ENCODE assay signal across 8 cellular contexts in the genomic region with DNA sequence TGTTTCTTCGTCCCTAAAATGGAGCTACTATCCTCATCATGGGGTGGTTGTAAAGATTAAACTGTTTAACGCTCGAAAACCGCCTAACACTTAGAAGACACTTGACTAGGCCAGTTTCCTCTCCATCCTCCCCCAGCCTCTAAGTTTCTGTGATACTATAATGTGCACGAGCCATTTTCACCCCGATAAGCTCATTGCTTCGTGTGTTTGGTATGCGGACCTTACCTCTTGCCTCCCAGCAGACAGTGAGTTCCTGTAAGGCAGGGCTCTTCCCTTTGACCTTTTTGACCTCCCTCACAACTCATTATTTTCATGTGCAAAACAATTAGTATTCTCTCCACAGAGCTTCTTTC. TPM values are rescaled to one million over a fixed set of nuclear protein-coding genes. Genes with fewer than 3 reads are reported as not detected.
DNase-seq lines count a peak whose midpoint lies in the region; ATAC-seq and TF ChIP-seq lines count a peak whose summit lies in the region.

No MANE protein-coding gene starts in this region.

- no peaks in the 10 kb centered on the region for H3K9me3 ChIP-seq in BLaER1

- peaks cover 43% of the 10 kb centered on the region for H3K4me1 ChIP-seq in BLaER1

- H3K27me3 ChIP-seq in BLaER1 = no peaks in the 10 kb centered on the region
- peaks cover 7% of the 10 kb centered on the region; the same call in 1 of the 2 replicates for H3K27me3 ChIP-seq in H7 (ENCODE audit: control insufficient read depth, insufficient read depth, low read length)

- H3K27ac Mint-ChIP-seq in activated B cell treated with CpG ODN at 0.5 μM for 24 hours = peak overlapping the region; percentile 74
- H3K27ac Mint-ChIP-seq in stimulated activated memory B cell treated with anti-CD40 and anti-IgM and Interleukin-4, amounts not matched to agents 10 μg/mL and 1 μg/mL and 100 μg/mL, for 72 hours = peak overlapping the region; percentile 58

- H3K36me3 ChIP-seq in BLaER1 (no peaks in the 10 kb centered on the region), H7 (replicated peaks; ENCODE audit: control insufficient read depth, insufficient read depth, low read length) (no peaks in the 10 kb centered on the region)

- peak overlapping the region; percentile 85 for H3K4me3 Mint-ChIP-seq in activated B cell treated with CpG ODN at 0.5 μM for 24 hours
- H3K4me3 Mint-ChIP-seq in stimulated activated memory B cell treated with anti-CD40 and anti-IgM and Interleukin-4, amounts not matched to agents 10 μg/mL and 1 μg/mL and 100 μg/mL, for 72 hours = peak overlapping the region; percentile 98

- peaks cover 42% of the 10 kb centered on the region for H4K20me1 ChIP-seq in BLaER1

- peaks cover 2% of the 10 kb centered on the region for H3K36me3 Mint-ChIP-seq in activated B cell treated with CpG ODN at 0.5 μM for 24 hours (ENCODE audit: low read depth)
- H3K36me3 Mint-ChIP-seq in stimulated activated memory B cell treated with anti-CD40 and anti-IgM and Interleukin-4, amounts not matched to agents 10 μg/mL and 1 μg/mL and 100 μg/mL, for 72 hours = no peaks in the 10 kb centered on the region

- CTCF ChIA-PET in activated B cell treated with CpG ODN at 0.5 μM for 24 hours (lab: Charles Lee) = interaction anchor here (0.7 kb wide), 1 partner anchor 10 kb away, joined by 3 read pairs; no protein-coding TSS in a partner anchor

- no peak overlapping the region for H3K27ac ChIP-seq in BLaER1

- intact Hi-C loops in activated B cell treated with CpG ODN at 0.5 μM for 24 hours (cut with micrococcal nuclease) = loop anchor here (2.0 to 5.0 kb wide), 5 partner anchors 18 to 1614 kb away; a partner anchor contains a TSS

- ATAC-seq in activated B cell treated with CpG ODN at 0.5 μM for 24 hours (ENCODE audit: low read depth) = peak; percentile 1
- ATAC-seq in stimulated activated memory B cell treated with anti-CD40 and anti-IgM and Interleukin-4, amounts not matched to agents 10 μg/mL and 1 μg/mL and 100 μg/mL, for 72 hours = peak; percentile 2
- no peak for ATAC-seq in HG02885 (IDR thresholded peaks at IDR 0.05; ENCODE audit: poor library complexity, unreplicated experiment)

- peak overlapping the region; percentile 77 for H3K4me2 ChIP-seq in BLaER1

- no peak for TF ChIP-seq CTCF in activated B cell treated with CpG ODN at 0.5 μM for 24 hours (IDR thresholded peaks at IDR 0.05)

- no peaks in the 10 kb centered on the region for H3K9me3 Mint-ChIP-seq in activated B cell treated with CpG ODN at 0.5 μM for 24 hours
- H3K9me3 Mint-ChIP-seq in stimulated activated memory B cell treated with anti-CD40 and anti-IgM and Interleukin-4, amounts not matched to agents 10 μg/mL and 1 μg/mL and 100 μg/mL, for 72 hours = no peaks in the 10 kb centered on the region

- peaks cover 40% of the 10 kb centered on the region for H3K4me1 Mint-ChIP-seq in activated B cell treated with CpG ODN at 0.5 μM for 24 hours
- peaks cover 34% of the 10 kb centered on the region for H3K4me1 Mint-ChIP-seq in stimulated activated memory B cell treated with anti-CD40 and anti-IgM and Interleukin-4, amounts not matched to agents 10 μg/mL and 1 μg/mL and 100 μg/mL, for 72 hours

- peak overlapping the region; percentile 99 for H3K4me3 ChIP-seq in BLaER1
- H3K4me3 ChIP-seq in H7 (ENCODE audit: insufficient read depth, low read depth, low read length) = peak overlapping the region; percentile 62
- H3K4me3 ChIP-seq in iPS-11a (ENCODE audit: low read depth, low read length) = peak overlapping the region; percentile 69

- peak overlapping the region; percentile 90 for H3K9ac ChIP-seq in BLaER1

- POLR2A ChIA-PET in activated B cell treated with CpG ODN at 0.5 μM for 24 hours (lab: Charles Lee) = interaction anchor here (0.6 to 1.2 kb wide), 3 partner anchors 11 to 181 kb away, joined by 3 to 5 read pairs (median 4); a partner anchor contains a TSS

- DNase-seq in H7 = peak; percentile 27
- no peak for DNase-seq in activated B cell treated with CpG ODN at 0.5 μM for 24 hours
- DNase-seq in NCI-H446 (lab: John Stamatoyannopoulos, UW) = no peak
- no peak for DNase-seq in activated effector memory CD4-positive, alpha-beta T cell treated with anti-CD3 and anti-CD28 coated beads, Interleukin-2, amount 50 U/mL, for 16 hours

- no peaks in the 10 kb centered on the region for H3K27me3 Mint-ChIP-seq in activated B cell treated with CpG ODN at 0.5 μM for 24 hours
- H3K27me3 Mint-ChIP-seq in stimulated activated memory B cell treated with anti-CD40 and anti-IgM and Interleukin-4, amounts not matched to agents 10 μg/mL and 1 μg/mL and 100 μg/mL, for 72 hours = no peaks in the 10 kb centered on the region

RNA-seq across cellular contexts. Expression of a gene that starts 0.5 kb away (rescaled TPM):
- 8.3 and 9.9 TPM in 2 replicates for total RNA-seq in H7 (2014; rRNA removed; shearing (Covaris generic))
- 6.9 and 7.9 TPM in 2 replicates for total RNA-seq in activated B cell treated with CpG ODN at 0.5 μM for 24 hours
